ENCODE assay signal across 33 cellular contexts in the genomic region with DNA sequence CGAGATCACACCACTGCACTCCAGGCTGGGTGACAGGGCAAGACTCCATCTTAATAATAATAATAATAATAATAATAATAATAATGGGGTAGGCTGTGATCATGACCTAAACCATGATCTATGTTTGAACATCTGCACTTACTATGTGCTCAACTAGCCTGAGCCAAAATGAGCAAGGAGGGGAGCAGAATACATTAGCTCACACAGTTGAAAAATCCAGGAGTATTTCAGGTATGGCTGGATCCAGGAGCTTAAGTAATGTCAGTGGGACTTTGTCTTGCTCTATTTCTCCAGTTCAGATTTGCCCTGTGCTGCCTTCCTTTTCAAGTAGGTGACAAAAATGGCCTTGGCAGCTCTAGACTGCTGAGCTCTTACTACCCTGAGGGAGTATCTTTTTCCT. TPM values are rescaled to one million over a fixed set of nuclear protein-coding genes. Genes with fewer than 3 reads are reported as not detected.
DNase-seq lines count a peak whose midpoint lies in the region; ATAC-seq, FAIRE-seq and TF ChIP-seq lines count a peak whose summit lies in the region.
"Had no signal": no experiment of that assay in that cellular context is flagged by ENCODE, and none has a peak within 500 bp of the region (broad histone marks: within the 10 kb centered on the region; RNA-seq: fewer than 3 reads in every experiment).

No MANE protein-coding gene starts in this region.

- DNase-seq in HepG2 (ENCODE audit: low spot score) (no peak), right lobe of liver (no peak), K562 (ENCODE audit: extremely low read depth in 1 of 4, low spot score in 3 of 4) (no peak), H1 (ENCODE audit: low read depth in 1 of 2, low spot score in 2 of 2) (no peak)
- DNase-seq: 8988T; ACHN; AML-193; BE2C; C1 segment of cervical spinal cord; Caco-2; Calu3; CD4-positive, alpha-beta memory T cell; CD4-positive, alpha-beta T cell; CD4-positive, CD25-positive, alpha-beta regulatory T cell; CD8-positive, alpha-beta memory T cell; CD8-positive, alpha-beta T cell; COR-L47; DMS 273 treated with DMSO at 0.1 percent for 48 hours; DMS153; DMS53; DMS79; DMS79 treated with DMSO at 0.1 percent for 48 hours; DND-41; EL had no signal

- H3K14ac ChIP-seq in H1 (ENCODE audit: insufficient read length), result no peak overlapping the region

- H3K4me1 ChIP-seq in HepG2 (ENCODE audit: insufficient read depth, low read length), result peaks cover 38% of the 10 kb centered on the region
- H3K4me1 ChIP-seq in right lobe of liver, result peaks cover 0 to 20% (median 12%) of the 10 kb centered on the region in 4 donors
- peaks cover 14 to 18% of the 10 kb centered on the region in 2 experiments for H3K4me1 ChIP-seq in K562 (replicated peaks in 1 of 2; ENCODE audit: control insufficient read depth in 2 of 2, insufficient read depth in 2 of 2, low read length in 2 of 2)
- peaks cover 0 to 7% (median 2%) of the 10 kb centered on the region in 4 experiments; a peak in 3 of 7 replicates for H3K4me1 ChIP-seq in H1 (replicated peaks in 1 of 4; ENCODE audit: control insufficient read depth in 3 of 4, insufficient read depth in 4 of 4, low read length in 3 of 4)
- H3K4me1 ChIP-seq: BE2C had no signal

- H3K9ac ChIP-seq in HepG2 (ENCODE audit: insufficient read depth, low read depth, low read length) (no peak overlapping the region), K562 (ENCODE audit: insufficient read depth in 1 of 2, low read depth in 2 of 2, low read length in 2 of 2) (no peak overlapping the region), H1 (replicated peaks in 1 of 4; ENCODE audit: extremely low read depth in 1 of 4, low read depth in 3 of 4, low read length in 3 of 4) (no peak overlapping the region)
- H3K9ac ChIP-seq: BLaER1; BLaER1 treated with 17β-estradiol and CSF1 and Interleukin-3, amounts not matched to agents 10 nM and 100 nM had no signal

- TF ChIP-seq POLR2A in HepG2 (IDR thresholded peaks at IDR 0.05; ENCODE audit: insufficient read depth in 1 of 2, low read depth in 2 of 2, low read length in 2 of 2) (no peak), right lobe of liver (IDR thresholded peaks at IDR 0.05) (no peak), K562 (conservative IDR thresholded peaks at IDR 0.05) (no peak), H1 (IDR thresholded peaks at IDR 0.05; ENCODE audit: control extremely low read depth in 1 of 2, low read depth in 2 of 2, low read length in 2 of 2) (no peak)

- TF ChIP-seq RAD21 in HepG2 (CRISPR knock-in tag; IDR thresholded peaks at IDR 0.05) (no peak), K562 (CRISPR knock-in tag; conservative IDR thresholded peaks at IDR 0.05 in 1 of 2, IDR thresholded peaks at IDR 0.05 in 1 of 2) (no peak), H1 (IDR thresholded peaks at IDR 0.05 in 1 of 2, conservative IDR thresholded peaks at IDR 0.05 in 1 of 2; ENCODE audit: low read depth in 2 of 2, low read length in 2 of 2) (no peak)

- H3K23me2 ChIP-seq in H1 (ENCODE audit: low read depth, low read length), result no peaks in the 10 kb centered on the region

- no peak overlapping the region for H2AK5ac ChIP-seq in H1 (ENCODE audit: low read depth, low read length)

- no peaks in the 10 kb centered on the region for H3K27me3 ChIP-seq in HepG2 (ENCODE audit: control insufficient read depth in 1 of 2, insufficient read depth in 2 of 2, low read length in 2 of 2)
- no peaks in the 10 kb centered on the region for H3K27me3 ChIP-seq in right lobe of liver
- no peaks in the 10 kb centered on the region for H3K27me3 ChIP-seq in K562 (ENCODE audit: control insufficient read depth in 2 of 2, insufficient read depth in 2 of 2, low read length in 2 of 2)
- H3K27me3 ChIP-seq in H1 (replicated peaks in 1 of 4; ENCODE audit: control insufficient read depth in 3 of 4, extremely low read depth in 1 of 4, insufficient read depth in 3 of 4, low read length in 3 of 4), result no peaks in the 10 kb centered on the region
- H3K27me3 ChIP-seq: BE2C; BLaER1; BLaER1 treated with 17β-estradiol and CSF1 and Interleukin-3, amounts not matched to agents 10 nM and 100 nM had no signal

- POLR2A ChIA-PET in HepG2 (lab: Yijun Ruan, JAX), result interaction anchor here (0.6 to 1.2 kb wide), 4 partner anchors 8 to 22 kb away, joined by 3 read pairs; no protein-coding TSS in a partner anchor
- POLR2A ChIA-PET in K562 (lab: Yijun Ruan, JAX), result interaction anchor here (1.6 kb wide), 1 partner anchor 18 kb away, joined by 4 read pairs; no protein-coding TSS in a partner anchor
- POLR2A ChIA-PET in H1 (lab: Charles Lee; ENCODE audit: partially characterized antibody), result no interaction called here

- no peak overlapping the region for H3K4me3 ChIP-seq in HepG2 (replicated peaks in 1 of 3; ENCODE audit: insufficient read depth in 1 of 3, low read depth in 2 of 3, low read length in 3 of 3)
- H3K4me3 ChIP-seq in right lobe of liver, result no peak overlapping the region
- no peak overlapping the region for H3K4me3 ChIP-seq in K562
- no peak overlapping the region for H3K4me3 ChIP-seq in H1 (ENCODE audit: extremely low read depth in 1 of 4, insufficient read depth in 2 of 4, low read depth in 3 of 4, low read length in 4 of 4)
- H3K4me3 ChIP-seq: A549; BLaER1; BLaER1 treated with 17β-estradiol and CSF1 and Interleukin-3, amounts not matched to agents 10 nM and 100 nM had no signal

- no peaks in the 10 kb centered on the region for H3K79me1 ChIP-seq in H1 (ENCODE audit: low read depth, low read length)

- H3K56ac ChIP-seq in H1 (replicated peaks; ENCODE audit: insufficient read length, low read depth, low read length), result no peak overlapping the region

- no TSS peak for BruUV-seq in HepG2 (replicated peaks; lab: Mats Ljungman, UMichigan)
- BruUV-seq in K562 (replicated peaks; lab: Mats Ljungman, UMichigan), result no TSS peak

- ATAC-seq in HepG2 (no peak), right lobe of liver (no peak), K562 (no peak), GM21619 (IDR thresholded peaks at IDR 0.05; ENCODE audit: unreplicated experiment) (no peak), HG03039 (IDR thresholded peaks at IDR 0.05; ENCODE audit: unreplicated experiment) (no peak)
- ATAC-seq: A549; CD8-positive, alpha-beta T cell had no signal

- H4K20me1 ChIP-seq in HepG2 (ENCODE audit: insufficient read depth, low read length) (no peaks in the 10 kb centered on the region), K562 (replicated peaks; ENCODE audit: control insufficient read depth, insufficient read depth, low read length) (no peaks in the 10 kb centered on the region), H1 (replicated peaks in 1 of 2; ENCODE audit: control insufficient read depth in 1 of 2, insufficient read depth in 2 of 2, low read length in 2 of 2) (no peaks in the 10 kb centered on the region)
- H4K20me1 ChIP-seq: BLaER1; BLaER1 treated with 17β-estradiol and CSF1 and Interleukin-3, amounts not matched to agents 10 nM and 100 nM had no signal

- 89% methylated on average over 1 of the region's 1 CpG for WGBS in HepG2 (ENCODE audit: low lambda C conversion rate)
- WGBS in right lobe of liver (ENCODE audit: insufficient coverage, low coverage, low lambda C conversion rate, missing lambda C conversion rate), result no CpG with 5 or more reads among the region's 1 CpG
- 50% methylated on average over 1 of the region's 1 CpG for WGBS in K562 (ENCODE audit: insufficient coverage, low coverage, missing lambda C conversion rate)
- WGBS in H1 (ENCODE audit: extremely low coverage in 1 of 2, insufficient coverage in 1 of 2, insufficient read length in 1 of 2, insufficient replicate concordance in 2 of 2, low coverage in 1 of 2, low lambda C conversion rate in 2 of 2, missing lambda C conversion rate in 1 of 2), 2 experiments, result 91% methylated on average over 1 of the region's 1 CpG; no CpG with 5 or more reads in 1 of the 2 experiments

- H2AFZ ChIP-seq in HepG2 (ENCODE audit: low read length), result no peak overlapping the region
- H2AFZ ChIP-seq in K562 (ENCODE audit: low read depth, low read length), result no peak overlapping the region
- H2AFZ ChIP-seq in H1 (ENCODE audit: low read length), result no peak overlapping the region

- H2BK12ac ChIP-seq in H1 (ENCODE audit: low read depth, low read length), result no peak overlapping the region

- FAIRE-seq in HepG2 (lab: Jason Lieb, UNC), result no peak
- FAIRE-seq in K562 (lab: Jason Lieb, UNC), result no peak
- FAIRE-seq in H1 (lab: Jason Lieb, UNC), result no peak
- FAIRE-seq: A204.1, A549, D721Med had no signal

- H4K5ac ChIP-seq in H1 (ENCODE audit: insufficient read length, low read depth, low read length), result no peak overlapping the region

- H3K27ac ChIP-seq in HepG2 (ENCODE audit: extremely low read length, insufficient read depth, low read length), result no peak overlapping the region
- H3K27ac ChIP-seq in right lobe of liver, result no peak overlapping the region
- H3K27ac ChIP-seq in K562 (ENCODE audit: extremely low read depth, low read depth, low read length), result no peak overlapping the region
- H3K27ac ChIP-seq in H1 (ENCODE audit: low read depth, low read length), result no peak overlapping the region
- H3K27ac ChIP-seq: 22Rv1; BLaER1; BLaER1 treated with 17β-estradiol and CSF1 and Interleukin-3, amounts not matched to agents 10 nM and 100 nM; C4-2B had no signal

- intact Hi-C loops in HepG2 (cut with micrococcal nuclease; ENCODE audit: unreplicated experiment), result no loop called here
- intact Hi-C loops in right lobe of liver (cut with DNase I), result no loop called here
- intact Hi-C loops in K562 (cut with micrococcal nuclease), result no loop called here

- no peak overlapping the region for H3K4me2 ChIP-seq in HepG2 (ENCODE audit: low read depth, low read length)
- H3K4me2 ChIP-seq in K562 (ENCODE audit: insufficient read depth, low read length), result no peak overlapping the region
- H3K4me2 ChIP-seq in H1 (ENCODE audit: insufficient read depth in 1 of 2, low read depth in 2 of 2, low read length in 2 of 2), result no peak overlapping the region
- H3K4me2 ChIP-seq: A549; BLaER1; BLaER1 treated with 17β-estradiol and CSF1 and Interleukin-3, amounts not matched to agents 10 nM and 100 nM had no signal

- no peak overlapping the region for H3K18ac ChIP-seq in H1 (ENCODE audit: extremely low read depth, low read length)

- CTCF ChIA-PET in HepG2 (lab: Yijun Ruan, JAX; ENCODE audit: low intra/inter-chr PET ratio, low total read pairs) (no interaction called here), K562 (lab: Yijun Ruan, JAX; ENCODE audit: low intra/inter-chr PET ratio) (no interaction called here), H1 (lab: Charles Lee; ENCODE audit: partially characterized antibody) (interaction anchor here (0.9 kb wide), 1 partner anchor 40 kb away, joined by 4 read pairs; no protein-coding TSS in a partner anchor)

- H3K23ac ChIP-seq in H1 (ENCODE audit: insufficient read length), result no peak overlapping the region

- H3K9me1 ChIP-seq in K562 (ENCODE audit: control insufficient read depth, insufficient read depth, low read length), result no peaks in the 10 kb centered on the region

- H2BK20ac ChIP-seq in H1 (ENCODE audit: low read length), result no peak overlapping the region

- H3K4ac ChIP-seq in H1 (replicated peaks; ENCODE audit: insufficient read length, low read depth, low read length), result no peak overlapping the region

- H3K9me3 ChIP-seq in HepG2 (ENCODE audit: low read length), result no peaks in the 10 kb centered on the region
- no peaks in the 10 kb centered on the region for H3K9me3 ChIP-seq in right lobe of liver
- no peaks in the 10 kb centered on the region for H3K9me3 ChIP-seq in K562 (replicated peaks; ENCODE audit: control insufficient read depth, insufficient read depth, low read depth, low read length)
- no peaks in the 10 kb centered on the region for H3K9me3 ChIP-seq in H1 (ENCODE audit: insufficient read depth in 2 of 2, low read depth in 1 of 2, low read length in 1 of 2)
- H3K9me3 ChIP-seq: A549; BE2C; BLaER1; BLaER1 treated with 17β-estradiol and CSF1 and Interleukin-3, amounts not matched to agents 10 nM and 100 nM; Caco-2 had no signal

- no peak overlapping the region for H4K91ac ChIP-seq in H1 (replicated peaks; ENCODE audit: insufficient read length, low read length)

- H2BK120ac ChIP-seq in H1 (replicated peaks; ENCODE audit: low read depth, low read length), result no peak overlapping the region

- TF ChIP-seq EP300 in HepG2 (IDR thresholded peaks at IDR 0.05; ENCODE audit: low read depth in 2 of 2, low read length in 2 of 2) (no peak), HepG2 (CRISPR knock-in tag; IDR thresholded peaks at IDR 0.05; ENCODE audit: borderline replicate concordance) (no peak), K562 (IDR thresholded peaks at IDR 0.05; ENCODE audit: low read length) (no peak), H1 (IDR thresholded peaks at IDR 0.05; ENCODE audit: borderline replicate concordance in 1 of 2, low read depth in 2 of 2, low read length in 2 of 2) (no peak)

- TF ChIP-seq CTCF in HepG2 (CRISPR knock-in tag; IDR thresholded peaks at IDR 0.05) (no peak), right lobe of liver (IDR thresholded peaks at IDR 0.05) (no peak), K562 (IDR thresholded peaks at IDR 0.05 in 2 of 3, conservative IDR thresholded peaks at IDR 0.05 in 1 of 3; ENCODE audit: insufficient read depth in 2 of 3, low read depth in 1 of 3, low read length in 3 of 3) (no peak), H1 (IDR thresholded peaks at IDR 0.05; ENCODE audit: control extremely low read depth in 1 of 3, insufficient read depth in 1 of 3, low read depth in 1 of 3, low read length in 3 of 3) (no peak)

- no peak overlapping the region for H4K8ac ChIP-seq in H1 (ENCODE audit: extremely low read depth, insufficient read depth, low read length)

- H3K79me2 ChIP-seq in HepG2 (ENCODE audit: insufficient read depth, low read length) (no peaks in the 10 kb centered on the region), K562 (ENCODE audit: control insufficient read depth, insufficient read depth, low read length) (no peaks in the 10 kb centered on the region), H1 (ENCODE audit: control insufficient read depth in 1 of 2, insufficient read depth in 2 of 2, low read length in 2 of 2) (no peaks in the 10 kb centered on the region)

- no peak overlapping the region for H2BK15ac ChIP-seq in H1 (ENCODE audit: low read length)

- H3K36me3 ChIP-seq in HepG2 (replicated peaks in 1 of 2; ENCODE audit: control insufficient read depth in 1 of 2, insufficient read depth in 2 of 2, low read length in 2 of 2), result no peaks in the 10 kb centered on the region
- no peaks in the 10 kb centered on the region for H3K36me3 ChIP-seq in right lobe of liver
- H3K36me3 ChIP-seq in K562 (ENCODE audit: control insufficient read depth, insufficient read depth, low read length), result no peaks in the 10 kb centered on the region
- no peaks in the 10 kb centered on the region for H3K36me3 ChIP-seq in H1 (ENCODE audit: control insufficient read depth in 2 of 4, insufficient read depth in 4 of 4, low read length in 3 of 4)
- H3K36me3 ChIP-seq: BE2C; BLaER1; BLaER1 treated with 17β-estradiol and CSF1 and Interleukin-3, amounts not matched to agents 10 nM and 100 nM had no signal

- H2BK5ac ChIP-seq in H1 (ENCODE audit: low read depth, low read length), result no peak overlapping the region

- in situ Hi-C loops in HepG2 (cut with HindIII; ENCODE audit: extremely low pct_ligation_motif_present, low pct_unique_long_range_greater_than_20kb), result no loop called here
- in situ Hi-C loops in K562 (cut with MboI), result no loop called here

RNA-seq across cellular contexts. Expression of gene SLC9A8, which starts 32.7 kb away (rescaled TPM):
- total RNA-seq in HepG2 (2016; rRNA removed; fragmentation: Illumina TruSeq; extraction: Trizol) (2.6 and 7.4 TPM in 2 replicates), right lobe of liver (10 to 100 TPM in 3 of 6 experiments, 1 to 10 TPM in 3; 6.8 to 10.6 (median 9.6) TPM), K562 (2014; rRNA removed) (5.0 and 11.7 TPM in 2 replicates), K562 (2014; rRNA removed; fragmentation: Illumina TruSeq; extraction: Trizol) (4.9 and 5.9 TPM in 2 replicates), K562 (2015; rRNA removed; fragmentation: Illumina TruSeq; extraction: Trizol) (4.9 and 9.7 TPM in 2 replicates), K562 (2021) (8.0 and 8.8 TPM in 2 replicates)
- 1.6 TPM in 2 replicates for total RNA-seq in HepG2 (2016; cell fraction: cytosol; rRNA removed; fragmentation: Illumina TruSeq; extraction: Trizol; ENCODE audit: low read depth)
- total RNA-seq in HepG2 (2016; cell fraction: insoluble cytoplasmic fraction; rRNA removed; fragmentation: Illumina TruSeq; extraction: Trizol), result 2.1 and 7.4 TPM in 2 replicates
- total RNA-seq in HepG2 (2016; cell fraction: membrane; rRNA removed; fragmentation: Illumina TruSeq; extraction: Trizol), result 2.2 and 2.6 TPM in 2 replicates
- total RNA-seq in HepG2 (2016; cell fraction: nucleus; rRNA removed; fragmentation: Illumina TruSeq; extraction: Trizol), result 13.8 and 19.0 TPM in 2 replicates
- polyA plus RNA-seq in HepG2 (2011; rRNA removed) (4.1 and 4.7 TPM in 2 replicates), K562 (2011; rRNA removed) (2.9 and 4.4 TPM in 2 replicates), K562 (2014; fragmentation: Illumina TruSeq; extraction: Trizol) (5.7 and 6.3 TPM in 2 replicates), K562 (2014; fragmentation: Nextera tagmentation; extraction: Ambion mirVana) (under 1 TPM; 0.56 to 0.76 TPM), K562 (2014; rRNA removed) (4.7 and 5.4 TPM in 2 replicates), H1 (2011; rRNA removed) (3.2 and 5.0 TPM in 2 replicates)
- polyA plus RNA-seq in HepG2 (2011; cell fraction: cytosol; rRNA removed), result 1.4 and 1.8 TPM in 2 replicates
- polyA plus RNA-seq in HepG2 (2011; cell fraction: nucleus; rRNA removed), result 17.3 and 20.8 TPM in 2 replicates
- 5.9 and 6.1 TPM in 2 replicates for polyA plus RNA-seq in HepG2 (2012)
- 0.68 and 0.75 TPM in 2 replicates for polyA plus RNA-seq in HepG2 (2016; cell fraction: cytosol; fragmentation: Illumina TruSeq; extraction: Trizol; ENCODE audit: low read depth)
- 1.7 and 2.2 TPM in 2 replicates for polyA plus RNA-seq in HepG2 (2016; cell fraction: insoluble cytoplasmic fraction; fragmentation: Illumina TruSeq; extraction: Trizol; ENCODE audit: low read depth)
- polyA plus RNA-seq in HepG2 (2016; cell fraction: membrane; fragmentation: Illumina TruSeq; extraction: Trizol; ENCODE audit: low read depth), result 1.2 and 1.5 TPM in 2 replicates
- 21.2 and 22.1 TPM in 2 replicates for polyA plus RNA-seq in HepG2 (2016; cell fraction: nucleus; fragmentation: Illumina TruSeq; extraction: Trizol; ENCODE audit: insufficient read depth, low read depth)
- polyA minus RNA-seq in HepG2 (2011; rRNA and poly(A)+ RNA removed; ENCODE audit: low replicate concordance), result 25.8 and 28.2 TPM in 2 replicates
- 0.88 and 2.2 TPM in 2 replicates for polyA minus RNA-seq in HepG2 (2011; cell fraction: cytosol; rRNA and poly(A)+ RNA removed)
- 26.4 and 27.8 TPM in 2 replicates for polyA minus RNA-seq in HepG2 (2011; cell fraction: nucleus; rRNA and poly(A)+ RNA removed)
- 30.2 and 34.7 TPM in 2 replicates for total RNA-seq in K562 (2011; cell fraction: chromatin; rRNA removed; ENCODE audit: low replicate concordance)
- 26.8 and 36.1 TPM in 2 replicates for total RNA-seq in K562 (2011; cell fraction: nucleolus; rRNA removed)
- total RNA-seq in K562 (2011; cell fraction: nucleoplasm; rRNA removed), result 19.1 and 25.0 TPM in 2 replicates
- 2.6 TPM in 2 replicates for polyA plus RNA-seq in K562 (2011; cell fraction: cytosol; rRNA removed)
- 16.6 and 24.2 TPM in 2 replicates for polyA plus RNA-seq in K562 (2011; cell fraction: nucleus; rRNA removed)
- 5.3 and 9.7 TPM in 2 replicates for polyA plus RNA-seq in K562 (2012)
- 16.2 and 17.9 TPM in 2 replicates for polyA minus RNA-seq in K562 (2011; rRNA and poly(A)+ RNA removed)
- 1.8 and 3.2 TPM in 2 replicates for polyA minus RNA-seq in K562 (2011; cell fraction: cytosol; rRNA and poly(A)+ RNA removed)
- polyA minus RNA-seq in K562 (2011; cell fraction: nucleus; rRNA and poly(A)+ RNA removed), result 17.5 and 25.3 TPM in 2 replicates
- 6.2 and 6.7 TPM in 2 replicates for total RNA-seq in H1 (2021; fragmentation: NEBNext Ultra II Directional; extraction: Animal tissue kit (Norgen Biotek cat#: 25700))
- 3.0 TPM for polyA plus RNA-seq in H1 (2011; cell fraction: cytosol; rRNA removed)
- polyA plus RNA-seq in H1 (2011; cell fraction: nucleus; rRNA removed), result 10.2 TPM
- 5.1 to 9.0 TPM (median 6.0 TPM) in 4 replicates for polyA plus RNA-seq in H1 (2012, experiment 1 of 2)
- 3.4 TPM for polyA plus RNA-seq in H1 (2012, experiment 2 of 2)
- polyA plus RNA-seq in H1 (2013, experiment 1 of 2), result 7.5 TPM
- 7.5 TPM for polyA plus RNA-seq in H1 (2013, experiment 2 of 2)
- 6.6 and 14.1 TPM in 2 replicates for polyA minus RNA-seq in H1 (2011; rRNA and poly(A)+ RNA removed)
- polyA minus RNA-seq in H1 (2011; cell fraction: cytosol; rRNA and poly(A)+ RNA removed), result 2.7 TPM
- polyA minus RNA-seq in H1 (2011; cell fraction: nucleus; rRNA and poly(A)+ RNA removed), result 18.1 TPM
